ENCODE assay signal across 14 cellular contexts in genomic region chr3:171776411-171776810, GRCh38. TPM values are rescaled to one million over a fixed set of nuclear protein-coding genes. Genes with fewer than 3 reads are reported as not detected.
DNase-seq lines count a peak whose midpoint lies in the region; ATAC-seq, FAIRE-seq and TF ChIP-seq lines count a peak whose summit lies in the region.
"Had no signal": no experiment of that assay in that cellular context is flagged by ENCODE, and none has a peak within 500 bp of the region (broad histone marks: within the 10 kb centered on the region; RNA-seq: fewer than 3 reads in every experiment).

No MANE protein-coding gene starts in this region.

- DNase-seq in COLO829 (ENCODE audit: low spot score) (peak; percentile 96), NCI-H526 (lab: John Stamatoyannopoulos, UW) (peak; percentile 98 to 99), caudate nucleus (lab: John Stamatoyannopoulos, UW) (peak in 40 of 61 donors; percentile 6 to 85 (median 44)), mucosa of descending colon (no peak), left ventricle myocardium superior (no peak), vagina (ENCODE audit: extremely low spot score in 2 of 2) (no peak), HTR-8/SVneo (ENCODE audit: insufficient read length, low spot score) (no peak), left cardiac atrium (no peak)
- DNase-seq: lower lobe of right lung; NCI-H1694 treated with DMSO at 0.1 percent for 48 hours; SK-N-SH; stimulated activated naive CD4-positive, alpha-beta T cell treated with Interleukin-2 at 50 U/mL for 16 hours had no signal

- TF ChIP-seq CTCF in mucosa of descending colon (IDR thresholded peaks at IDR 0.05) = no peak
- TF ChIP-seq CTCF in vagina (IDR thresholded peaks at IDR 0.05) = no peak

- H3K27me3 ChIP-seq in vagina = no peaks in the 10 kb centered on the region
- H3K27me3 ChIP-seq: neural progenitor cell had no signal

- no peaks in the 10 kb centered on the region for H3K36me3 ChIP-seq in mucosa of descending colon (ENCODE audit: low read depth)
- no peaks in the 10 kb centered on the region for H3K36me3 ChIP-seq in vagina
- H3K36me3 ChIP-seq: lower lobe of right lung, neural progenitor cell had no signal

- H3K9me3 ChIP-seq in mucosa of descending colon = no peaks in the 10 kb centered on the region
- H3K9me3 ChIP-seq in vagina = no peaks in the 10 kb centered on the region
- H3K9me3 ChIP-seq: lower lobe of right lung, SK-N-SH had no signal

- H3K4me1 ChIP-seq in mucosa of descending colon (ENCODE audit: low read depth) (peaks cover 12% of the 10 kb centered on the region), vagina (peaks cover 14% of the 10 kb centered on the region)
- H3K4me1 ChIP-seq: neural progenitor cell had no signal

- intact Hi-C loops in mucosa of descending colon (cut with DNase I, micrococcal nuclease) = loop anchor here in 1 of 2 donors (5.0 kb wide), 1 partner anchor 139 kb away; no protein-coding TSS in a partner anchor
- intact Hi-C loops in left ventricle myocardium superior (cut with micrococcal nuclease) = no loop called here
- intact Hi-C loops in vagina (cut with DNase I) = loop anchor here (10.0 kb wide), 1 partner anchor 132 kb away; no protein-coding TSS in a partner anchor
- intact Hi-C loops in left cardiac atrium (cut with DNase I) = loop anchor here in 1 of 2 donors (10.0 kb wide), 1 partner anchor 132 kb away; no protein-coding TSS in a partner anchor

- H3K27ac ChIP-seq in caudate nucleus (ENCODE audit: low read depth, low read length) (peak overlapping the region; percentile 87), vagina (no peak overlapping the region)
- H3K27ac ChIP-seq: neural progenitor cell had no signal

- ATAC-seq in mucosa of descending colon = peak; percentile 72
- ATAC-seq in left ventricle myocardium superior = no peak
- no peak for ATAC-seq in left cardiac atrium

- H3K4me3 ChIP-seq in mucosa of descending colon (no peak overlapping the region), vagina (no peak overlapping the region)
- H3K4me3 ChIP-seq: lower lobe of right lung, neural progenitor cell had no signal

- TF ChIP-seq POLR2A in vagina (IDR thresholded peaks at IDR 0.05) = no peak

- FAIRE-seq in HTR-8/SVneo (lab: Jason Lieb, UNC) = no peak
- FAIRE-seq: astrocyte had no signal

RNA-seq across cellular contexts. Expression of gene PLD1, which starts 33.9 kb away (rescaled TPM):
- 100 to 1,000 TPM in 1 of 3 donors, 10 to 100 TPM in 2; 46.6 to 105 (median 65.1) TPM for total RNA-seq in mucosa of descending colon
- 75.1 TPM for total RNA-seq in left ventricle myocardium superior
- total RNA-seq in vagina = 35.6 TPM
- 10 to 100 TPM; 57.1 to 67.8 TPM for total RNA-seq in left cardiac atrium

Comparison
In these comparisons a context has a peak if more than half of its experiments do, and no peak if none do; other contexts are left out.
1. DNase-seq: peak in COLO829 (single experiment), NCI-H526 (2 of 2) and caudate nucleus (40 of 61); none in mucosa of descending colon (0 of 3), left ventricle myocardium superior (single experiment), vagina (0 of 2), HTR-8/SVneo (single experiment) and left cardiac atrium (single experiment).